Comparison of ENCODE assay signal across 8 cellular contexts in genomic region chr1:181141431-181141910, GRCh38. TPM values are rescaled to one million over a fixed set of nuclear protein-coding genes. Genes with fewer than 3 reads are reported as not detected.
DNase-seq lines count a peak whose midpoint lies in the region; ATAC-seq, FAIRE-seq and TF ChIP-seq lines count a peak whose summit lies in the region.

No MANE protein-coding gene starts in this region.

- H2AK5ac ChIP-seq in IMR-90 (ENCODE audit: low read depth, low read length): peak overlapping the region; percentile 95

- peak overlapping the region; percentile 65 to 83 for H4K8ac ChIP-seq in IMR-90 (ENCODE audit: low read depth in 2 of 2, low read length in 2 of 2)

- H3K27me3 ChIP-seq in IMR-90 (ENCODE audit: control insufficient read depth, insufficient read depth, low read length): no peaks in the 10 kb centered on the region
- peaks cover 0 to 9% of the 10 kb centered on the region in 2 experiments for H3K27me3 ChIP-seq in endothelial cell of umbilical vein (ENCODE audit: control insufficient read depth in 2 of 2, insufficient read depth in 2 of 2, low read length in 2 of 2)
- H3K27me3 ChIP-seq in MM.1S (replicated peaks; ENCODE audit: insufficient read depth, low read length): no peaks in the 10 kb centered on the region; the same call in 1 of the 2 replicates

- BruUV-seq in IMR-90 (replicated peaks; lab: Mats Ljungman, UMichigan) (no TSS peak), endothelial cell of umbilical vein (replicated peaks; lab: Mats Ljungman, UMichigan) (no TSS peak)

- H3K18ac ChIP-seq in IMR-90 (ENCODE audit: low read depth, low read length): peak overlapping the region; percentile 54

- TF ChIP-seq POLR2A in IMR-90 (IDR thresholded peaks at IDR 0.05; ENCODE audit: low read depth, low read length): no peak
- no peak for TF ChIP-seq POLR2A in endothelial cell of umbilical vein (IDR thresholded peaks at IDR 0.05; ENCODE audit: low read depth, low read length)

- H3K4me3 ChIP-seq in IMR-90 (ENCODE audit: insufficient read depth, low read depth, low read length) (no peak overlapping the region), endothelial cell of umbilical vein (replicated peaks in 1 of 3; ENCODE audit: insufficient read depth in 1 of 3, low read depth in 1 of 3, low read length in 3 of 3) (no peak overlapping the region), MM.1S (ENCODE audit: low read length) (no peak overlapping the region)

- H2BK120ac ChIP-seq in IMR-90 (ENCODE audit: low read depth, low read length): peak overlapping the region; percentile 94

- DNase-seq in IMR-90 (peak; percentile 95), endothelial cell of umbilical vein (ENCODE audit: low read depth, low spot score) (peak; percentile 43), D341Med (ENCODE audit: low spot score) (no peak), MM.1S (no peak)
- DNase-seq in activated CD4-positive, CD25-positive, alpha-beta regulatory T cell treated with anti-CD3 and anti-CD28 coated beads, Interleukin-2, amount 50 U/mL, for 72 hours: peak; percentile 63
- peak; percentile 71 to 72 for DNase-seq in stimulated activated CD4-positive, alpha-beta T cell treated with anti-CD3 and anti-CD28 coated beads, Interleukin-15, amount 100 ng/mL, for 48 hours (ENCODE audit: low read depth in 2 of 2)

- H3K9me2 ChIP-seq in MM.1S (replicated peaks; ENCODE audit: insufficient read depth, low read length): no peaks in the 10 kb centered on the region

- peak; percentile 57 for FAIRE-seq in endothelial cell of umbilical vein (lab: Jason Lieb, UNC)

- H2AFZ ChIP-seq in IMR-90 (replicated peaks; ENCODE audit: low read length, poor library complexity): peak overlapping the region; percentile 91
- H2AFZ ChIP-seq in endothelial cell of umbilical vein (ENCODE audit: low read depth, low read length): peak overlapping the region; percentile 18
- no peak overlapping the region for H2AFZ ChIP-seq in MM.1S (ENCODE audit: low read length)

- H3K23ac ChIP-seq in IMR-90 (ENCODE audit: low read depth, low read length): peak overlapping the region; percentile 90; the same call in 1 of the 2 replicates

- CTCF ChIA-PET in IMR-90 (lab: Yijun Ruan, JAX) (interaction anchor here (0.6 to 3.8 kb wide), 19 partner anchors 11 to 625 kb away, joined by 3 to 24 read pairs (median 8); partner anchors contain the start of gene STX6), endothelial cell of umbilical vein (lab: Charles Lee) (interaction anchor here (0.8 to 9.6 kb wide), 33 partner anchors 10 to 625 kb away, joined by 3 to 319 read pairs (median 7); partner anchors contain the start of genes IER5, KIAA1614, MR1 and STX6)

- H3F3A ChIP-seq in MM.1S (ENCODE audit: insufficient read depth, low read length): no peaks in the 10 kb centered on the region

- peaks cover 2 to 28% of the 10 kb centered on the region in 2 experiments; a peak in 2 of 4 replicates for H3K79me1 ChIP-seq in IMR-90 (ENCODE audit: low read depth in 1 of 2, low read length in 2 of 2)

- H3K4me1 ChIP-seq in IMR-90 (ENCODE audit: control insufficient read depth, insufficient read depth, low read length): peaks cover 30% of the 10 kb centered on the region
- H3K4me1 ChIP-seq in endothelial cell of umbilical vein (ENCODE audit: control insufficient read depth, extremely low read depth, insufficient read depth, low read length): peaks cover 24% of the 10 kb centered on the region
- peaks cover 13% of the 10 kb centered on the region for H3K4me1 ChIP-seq in MM.1S (ENCODE audit: low read length)

- H4K20me1 ChIP-seq in IMR-90 (ENCODE audit: insufficient read depth, low read length) (no peaks in the 10 kb centered on the region), endothelial cell of umbilical vein (replicated peaks; ENCODE audit: control insufficient read depth, extremely low read depth, insufficient read depth, low read length) (no peaks in the 10 kb centered on the region), MM.1S (ENCODE audit: insufficient read depth, low read length) (no peaks in the 10 kb centered on the region)

- peak overlapping the region; percentile 75; the same call in 1 of the 2 replicates for H3K4me2 ChIP-seq in IMR-90 (ENCODE audit: low read depth, low read length)
- no peak overlapping the region for H3K4me2 ChIP-seq in endothelial cell of umbilical vein (ENCODE audit: insufficient read depth, low read length)
- no peak overlapping the region for H3K4me2 ChIP-seq in MM.1S (ENCODE audit: low read depth, low read length)

- H3K9ac ChIP-seq in IMR-90 (ENCODE audit: low read depth, low read length) (peak overlapping the region; percentile 22; the same call in 1 of the 2 replicates), endothelial cell of umbilical vein (replicated peaks; ENCODE audit: extremely low read depth, insufficient read depth, low read length) (no peak overlapping the region), MM.1S (ENCODE audit: low read length) (no peak overlapping the region)

- H3K36me3 ChIP-seq in IMR-90 (ENCODE audit: control insufficient read depth, insufficient read depth, low read length) (no peaks in the 10 kb centered on the region), endothelial cell of umbilical vein (ENCODE audit: control insufficient read depth in 2 of 2, extremely low read depth in 1 of 2, insufficient read depth in 2 of 2, low read length in 2 of 2) (no peaks in the 10 kb centered on the region), MM.1S (replicated peaks; ENCODE audit: insufficient read depth, low read length) (no peaks in the 10 kb centered on the region)

- H2AK9ac ChIP-seq in IMR-90 (replicated peaks; ENCODE audit: low read depth, low read length, poor library complexity): peak overlapping the region; percentile 95

- peak; percentile 8; the same call in 1 of the 2 replicates for ATAC-seq in IMR-90 (ENCODE audit: low read depth)
- ATAC-seq in GM21825 (IDR thresholded peaks at IDR 0.05; ENCODE audit: unreplicated experiment): no peak
- ATAC-seq in GM21447 (IDR thresholded peaks at IDR 0.05; ENCODE audit: unreplicated experiment): no peak

- peak; percentile 33; the same call in 1 of the 2 replicates for TF ChIP-seq RAD21 in IMR-90 (IDR thresholded peaks at IDR 0.05; ENCODE audit: low read length)

- WGBS in IMR-90 (ENCODE audit: extremely low coverage in 2 of 2, insufficient read length in 1 of 2), 2 experiments: no CpG with 5 or more reads among the region's 5 CpGs

- dilution Hi-C loops in IMR-90 (cut with HindIII; ENCODE audit: low sequenced_read_pairs, unreplicated experiment): no loop called here
- dilution Hi-C loops in endothelial cell of umbilical vein (cut with MboI; ENCODE audit: extremely low pct_ligation_motif_present, low sequenced_read_pairs): no loop called here

- intact Hi-C loops in IMR-90 (cut with micrococcal nuclease): loop anchor here (5.0 kb wide), 2 partner anchors 119 to 624 kb away; partner anchors contain the start of gene STX6
- intact Hi-C loops in endothelial cell of umbilical vein (cut with micrococcal nuclease): loop anchor here (5.0 kb wide), 2 partner anchors 189 to 509 kb away; partner anchors contain the start of gene XPR1

- H2BK5ac ChIP-seq in IMR-90 (ENCODE audit: low read depth, low read length, poor library complexity, severe bottlenecking): peak overlapping the region; percentile 93

- POLR2A ChIA-PET in IMR-90 (lab: Charles Lee; ENCODE audit: unreplicated experiment) (interaction anchor here (1.1 to 2.0 kb wide), 2 partner anchors 47 to 51 kb away, joined by 3 to 11 read pairs; no protein-coding TSS in a partner anchor), endothelial cell of umbilical vein (lab: Charles Lee) (interaction anchor here (1.0 to 5.9 kb wide), 3 partner anchors 36 to 52 kb away, joined by 3 to 53 read pairs (median 3); partner anchors contain the start of gene IER5)

- H3K9me3 ChIP-seq in IMR-90 (ENCODE audit: control insufficient read depth, insufficient read depth, low read length): peaks cover 2% of the 10 kb centered on the region; the same call in 1 of the 2 replicates
- no peaks in the 10 kb centered on the region for H3K9me3 ChIP-seq in endothelial cell of umbilical vein (replicated peaks; ENCODE audit: control insufficient read depth, insufficient read depth, low read length)
- no peaks in the 10 kb centered on the region for H3K9me3 ChIP-seq in MM.1S (replicated peaks; ENCODE audit: insufficient read depth, low read length)

- H3K9me1 ChIP-seq in IMR-90 (ENCODE audit: insufficient read depth, low read length) (peaks cover 27% of the 10 kb centered on the region), endothelial cell of umbilical vein (replicated peaks; ENCODE audit: control insufficient read depth, extremely low read depth, insufficient read depth, low read length) (no peaks in the 10 kb centered on the region)

- 0 out of 2 replicates have a peak overlapping the region, but pooled peaks have one; percentile 70 for H3K56ac ChIP-seq in IMR-90 (ENCODE audit: extremely low read depth, insufficient read depth, low read length)

- H3K79me2 ChIP-seq in endothelial cell of umbilical vein (ENCODE audit: control insufficient read depth, insufficient read depth, low read length): no peaks in the 10 kb centered on the region
- no peaks in the 10 kb centered on the region for H3K79me2 ChIP-seq in MM.1S (ENCODE audit: low read length)

- no peak for TF ChIP-seq CTCF in IMR-90 (conservative IDR thresholded peaks at IDR 0.05; ENCODE audit: low read depth, low read length)
- no peak for TF ChIP-seq CTCF in endothelial cell of umbilical vein (IDR thresholded peaks at IDR 0.05; ENCODE audit: extremely low read depth in 1 of 2, insufficient read depth in 1 of 2, low read depth in 1 of 2, low read length in 2 of 2)
- no peak for TF ChIP-seq CTCF in MM.1S (IDR thresholded peaks at IDR 0.05; ENCODE audit: low read length)

- H4K5ac ChIP-seq in IMR-90 (ENCODE audit: low read depth, low read length): peak overlapping the region; percentile 95

- H4K91ac ChIP-seq in IMR-90 (ENCODE audit: insufficient read depth, low read depth, low read length): peak overlapping the region; percentile 76

- peak overlapping the region; percentile 90 for H3K14ac ChIP-seq in IMR-90 (replicated peaks; ENCODE audit: low read depth, low read length)

- in situ Hi-C loops in IMR-90 (cut with MboI; ENCODE audit: low sequenced_read_pairs): loop anchor here (5.0 to 10.0 kb wide), 3 partner anchors 104 to 507 kb away; partner anchors contain the start of gene XPR1

- peak overlapping the region; percentile 94 for H3K4ac ChIP-seq in IMR-90 (ENCODE audit: low read depth, low read length)

- peak overlapping the region; percentile 90 for H2BK20ac ChIP-seq in IMR-90 (ENCODE audit: low read depth, low read length)

- peak overlapping the region; percentile 92; the same call in 2 of the 3 replicates for H2BK15ac ChIP-seq in IMR-90 (ENCODE audit: low read depth, low read length)

- peak overlapping the region; percentile 60 for H3K27ac ChIP-seq in IMR-90 (ENCODE audit: insufficient read depth, low read length)
- peak overlapping the region; percentile 20 for H3K27ac ChIP-seq in endothelial cell of umbilical vein (ENCODE audit: insufficient read depth, low read depth, low read length)
- no peak overlapping the region for H3K27ac ChIP-seq in MM.1S (ENCODE audit: low read length)

RNA-seq across cellular contexts. Expression of gene IER5, which starts 53.0 kb away (rescaled TPM):
- total RNA-seq in IMR-90 (2012; rRNA removed) (15.8 and 29.4 TPM in 2 replicates), endothelial cell of umbilical vein (14.4 and 14.9 TPM in 2 replicates)
- polyA plus RNA-seq in IMR-90 (2012; rRNA removed) (27.1 and 28.9 TPM in 2 replicates), endothelial cell of umbilical vein (5.0 and 6.6 TPM in 2 replicates)
- polyA plus RNA-seq in IMR-90 (2012; cell fraction: cytosol; rRNA removed): 22.5 and 29.5 TPM in 2 replicates
- polyA plus RNA-seq in IMR-90 (2012; cell fraction: nucleus; rRNA removed; ENCODE audit: low replicate concordance): 32.6 and 44.5 TPM in 2 replicates
- polyA plus RNA-seq in endothelial cell of umbilical vein (2011; cell fraction: cytosol; rRNA removed): 4.1 and 4.9 TPM in 2 replicates
- 4.7 and 5.1 TPM in 2 replicates for polyA plus RNA-seq in endothelial cell of umbilical vein (2011; cell fraction: nucleus; rRNA removed)
- polyA plus RNA-seq in endothelial cell of umbilical vein (2012): 9.1 and 9.2 TPM in 2 replicates
- 5.8 and 6.9 TPM in 2 replicates for polyA minus RNA-seq in endothelial cell of umbilical vein
- polyA minus RNA-seq in endothelial cell of umbilical vein (2011; cell fraction: cytosol; rRNA and poly(A)+ RNA removed): 9.5 TPM
- polyA minus RNA-seq in endothelial cell of umbilical vein (2011; cell fraction: nucleus; rRNA and poly(A)+ RNA removed): 4.0 and 6.2 TPM in 2 replicates

Comparison
In these comparisons a context has a peak if more than half of its experiments do, and no peak if none do; other contexts are left out.
1. DNase-seq: peak in IMR-90 (single experiment), activated CD4-positive, CD25-positive, alpha-beta regulatory T cell treated with anti-CD3 and anti-CD28 coated beads, Interleukin-2, amount 50 U/mL, for 72 hours (single experiment), endothelial cell of umbilical vein (single experiment) and stimulated activated CD4-positive, alpha-beta T cell treated with anti-CD3 and anti-CD28 coated beads, Interleukin-15, amount 100 ng/mL, for 48 hours (2 of 2); none in D341Med (single experiment) and MM.1S (single experiment).